In genomic region chr6:38753707-38754106, GRCh38 we compare ENCODE assay signal across 17 cellular contexts. TPM values are rescaled to one million over a fixed set of nuclear protein-coding genes. Genes with fewer than 3 reads are reported as not detected.
A peak's percentile ranks its signal among the peaks of the same experiment; 100 is the strongest.
DNase-seq lines count a peak whose midpoint lies in the region; ATAC-seq and TF ChIP-seq lines count a peak whose summit lies in the region.
"Had no signal": no experiment of that assay in that cellular context is flagged by ENCODE, and none has a peak within 500 bp of the region (broad histone marks: within the 10 kb centered on the region; RNA-seq: fewer than 3 reads in every experiment).

No MANE protein-coding gene starts in this region.

- peak overlapping the region; percentile 65 for H3K27ac Mint-ChIP-seq in activated naive CD8-positive, alpha-beta T cell
- H3K27ac Mint-ChIP-seq in activated naive CD8-positive, alpha-beta T cell treated with anti-CD3 and anti-CD28 coated beads for 36 hours, result no peak overlapping the region
- H3K27ac Mint-ChIP-seq: CD4-positive, alpha-beta memory T cell; H9 had no signal

- peaks cover 15% of the 10 kb centered on the region for H3K4me1 Mint-ChIP-seq in activated naive CD8-positive, alpha-beta T cell (ENCODE audit: low read depth)
- H3K4me1 Mint-ChIP-seq in activated naive CD8-positive, alpha-beta T cell treated with anti-CD3 and anti-CD28 coated beads for 36 hours, result peaks cover 20% of the 10 kb centered on the region
- H3K4me1 Mint-ChIP-seq: CD4-positive, alpha-beta memory T cell; H9 had no signal

- no peak overlapping the region for H3K4me3 Mint-ChIP-seq in activated naive CD8-positive, alpha-beta T cell
- H3K4me3 Mint-ChIP-seq in activated naive CD8-positive, alpha-beta T cell treated with anti-CD3 and anti-CD28 coated beads for 36 hours, result no peak overlapping the region
- H3K4me3 Mint-ChIP-seq: CD4-positive, alpha-beta memory T cell; H9 had no signal

- DNase-seq in activated naive CD8-positive, alpha-beta T cell treated with anti-CD3 and anti-CD28 coated beads for 36 hours, result no peak
- peak; percentile 69 for DNase-seq in NCI-H2227 treated with DMSO at 0.1 percent for 48 hours (lab: John Stamatoyannopoulos, UW)
- DNase-seq in foreskin keratinocyte, result no peak
- DNase-seq in NCI-H2029 treated with DMSO at 0.1 percent for 48 hours (lab: John Stamatoyannopoulos, UW), result no peak
- DNase-seq in ovary, result no peak
- no peak for DNase-seq in NCI-H1694 treated with DMSO at 0.1 percent for 48 hours (lab: John Stamatoyannopoulos, UW)
- DNase-seq: BE2C; CD4-positive, alpha-beta memory T cell; COR-L47; DMS153; DMS79 treated with DMSO at 0.1 percent for 48 hours; EL; GOT3; H9 had no signal

- H3K4me3 ChIP-seq in ovary, result no peak overlapping the region

- no peak for TF ChIP-seq POLR2A in ovary (IDR thresholded peaks at IDR 0.05)

- peaks cover 19% of the 10 kb centered on the region for H3K4me1 ChIP-seq in foreskin keratinocyte
- no peaks in the 10 kb centered on the region for H3K4me1 ChIP-seq in ovary (ENCODE audit: insufficient read depth)
- H3K4me1 ChIP-seq: BE2C had no signal

- H3K27me3 Mint-ChIP-seq in activated naive CD8-positive, alpha-beta T cell, result peaks cover 4% of the 10 kb centered on the region
- no peaks in the 10 kb centered on the region for H3K27me3 Mint-ChIP-seq in activated naive CD8-positive, alpha-beta T cell treated with anti-CD3 and anti-CD28 coated beads for 36 hours

- no peaks in the 10 kb centered on the region for H3K36me3 Mint-ChIP-seq in activated naive CD8-positive, alpha-beta T cell
- H3K36me3 Mint-ChIP-seq in activated naive CD8-positive, alpha-beta T cell treated with anti-CD3 and anti-CD28 coated beads for 36 hours, result peaks cover 4% of the 10 kb centered on the region
- H3K36me3 Mint-ChIP-seq: CD4-positive, alpha-beta memory T cell had no signal

- intact Hi-C loops in ovary (cut with DNase I), result no loop called here

- H3K9me3 Mint-ChIP-seq in activated naive CD8-positive, alpha-beta T cell (ENCODE audit: low read depth), result no peaks in the 10 kb centered on the region
- H3K9me3 Mint-ChIP-seq in activated naive CD8-positive, alpha-beta T cell treated with anti-CD3 and anti-CD28 coated beads for 36 hours, result peaks cover 2% of the 10 kb centered on the region
- H3K9me3 Mint-ChIP-seq: H9 had no signal

- no peak for TF ChIP-seq CTCF in foreskin keratinocyte (conservative IDR thresholded peaks at IDR 0.05)
- TF ChIP-seq CTCF in ovary (IDR thresholded peaks at IDR 0.05), result no peak

- TF ChIP-seq EP300 in ovary (IDR thresholded peaks at IDR 0.05), result no peak

- peak overlapping the region; percentile 93 for H3K27ac ChIP-seq in foreskin keratinocyte
- H3K27ac ChIP-seq in ovary, result no peak overlapping the region
- H3K27ac ChIP-seq: C4-2B had no signal

- ATAC-seq in foreskin keratinocyte, result no peak

- H3K27me3 ChIP-seq in foreskin keratinocyte (no peaks in the 10 kb centered on the region), ovary (no peaks in the 10 kb centered on the region)
- H3K27me3 ChIP-seq: BE2C had no signal

- no peaks in the 10 kb centered on the region for H3K36me3 ChIP-seq in ovary
- H3K36me3 ChIP-seq: BE2C had no signal

- no peaks in the 10 kb centered on the region for H3K9me3 ChIP-seq in ovary
- H3K9me3 ChIP-seq: BE2C had no signal

RNA-seq across cellular contexts. Expression of gene DNAH8, which starts 38.6 kb away (rescaled TPM):
- under 1 TPM in 1 of 2 experiments, not detected in 1; 0.08 TPM for total RNA-seq in activated naive CD8-positive, alpha-beta T cell treated with anti-CD3 and anti-CD28 coated beads for 36 hours
- total RNA-seq in foreskin keratinocyte (under 0.01 TPM in 1 of 2 replicates, not detected in the other), ovary (under 1 TPM in 3 of 7 donors, not detected in 4; under 0.01 to 0.08 (median under 0.01) TPM)
- polyA plus RNA-seq in foreskin keratinocyte (not detected in 2 replicates), ovary (under 1 TPM; 0.01 to 0.02 TPM)
- total RNA-seq: H9, HT-29 had no signal

RNA-seq across cellular contexts. Expression of gene GLO1, which starts 50.8 kb away (rescaled TPM):
- 100 to 1,000 TPM; 163 to 168 TPM for total RNA-seq in activated naive CD8-positive, alpha-beta T cell treated with anti-CD3 and anti-CD28 coated beads for 36 hours
- 271 and 277 TPM in 2 replicates for total RNA-seq in foreskin keratinocyte
- polyA plus RNA-seq in foreskin keratinocyte, result 191 and 217 TPM in 2 replicates
- total RNA-seq in ovary, result 100 to 1,000 TPM in 3 of 7 donors, 10 to 100 TPM in 4; 76.3 to 126 (median 96.7) TPM
- 100 to 1,000 TPM in 1 of 2 donors, 10 to 100 TPM in 1; 83.5 to 154 TPM for polyA plus RNA-seq in ovary
